In genomic region chr4:8213121-8213520, GRCh38 we compare ENCODE assay signal across 2 cellular contexts.
TF ChIP-seq lines count a peak whose summit lies in the region.

No MANE protein-coding gene starts in this region.

TF ChIP-seq in GM23338, 12 proteins besides CTCF, POLR2A, EP300 and RAD21:
- no peak for TF ChIP-seq ZNF331 (CRISPR knock-in tag; IDR thresholded peaks at IDR 0.05; ENCODE audit: low read depth)
- TF ChIP-seq ETS1 (IDR thresholded peaks at IDR 0.05): no peak
- no peak for TF ChIP-seq ZNF462 (CRISPR knock-in tag; IDR thresholded peaks at IDR 0.05)
- TF ChIP-seq REST (IDR thresholded peaks at IDR 0.05; ENCODE audit: unreplicated experiment): no peak
- no peak for TF ChIP-seq JUNB (IDR thresholded peaks at IDR 0.05; ENCODE audit: unreplicated experiment)

TF ChIP-seq in H1, 55 proteins besides CTCF, POLR2A, EP300 and RAD21:
- TF ChIP-seq KDM5A (IDR thresholded peaks at IDR 0.05; ENCODE audit: low read length): no peak
- no peak for TF ChIP-seq BACH1 (IDR thresholded peaks at IDR 0.05; ENCODE audit: low read length)
